ENCODE assay signal across 36 cellular contexts in genomic region chr2:160551259-160551658, GRCh38. TPM values are rescaled to one million over a fixed set of nuclear protein-coding genes. Genes with fewer than 3 reads are reported as not detected.
DNase-seq lines count a peak whose midpoint lies in the region; ATAC-seq and TF ChIP-seq lines count a peak whose summit lies in the region.
"Had no signal": no experiment of that assay in that cellular context is flagged by ENCODE, and none has a peak within 500 bp of the region (broad histone marks: within the 10 kb centered on the region; RNA-seq: fewer than 3 reads in every experiment).

No MANE protein-coding gene starts in this region.

- H3K27me3 Mint-ChIP-seq in dendritic cell treated with granulocyte-macrophage colony-stimulating factor and Interleukin-4, amounts not matched to agents 40 ng/mL and 50 ng/mL, for 4 days, result no peaks in the 10 kb centered on the region
- H3K27me3 Mint-ChIP-seq in T-helper 2 cell treated with Interferon-gamma antibody and Interleukin-4, amounts not matched to agents 5 μg/mL and 100 μg/mL, for 36 hours (ENCODE audit: low read depth), result peaks cover 4% of the 10 kb centered on the region
- H3K27me3 Mint-ChIP-seq: activated naive CD8-positive, alpha-beta T cell treated with anti-CD3 and anti-CD28 coated beads, Interleukin-2, amount 50 U/mL, for 24 hours; activated T-cell treated with anti-CD3 and anti-CD28 coated beads, Interleukin-2, amount 50 U/mL, for 24 hours had no signal

- H3K4me3 Mint-ChIP-seq in dendritic cell treated with granulocyte-macrophage colony-stimulating factor and Interleukin-4, amounts not matched to agents 40 ng/mL and 50 ng/mL, for 4 days, result peak overlapping the region; percentile 66
- no peak overlapping the region for H3K4me3 Mint-ChIP-seq in T-helper 2 cell treated with Interferon-gamma antibody and Interleukin-4, amounts not matched to agents 5 μg/mL and 100 μg/mL, for 36 hours
- H3K4me3 Mint-ChIP-seq: activated CD4-positive, alpha-beta T cell treated with anti-CD3 and anti-CD28 coated beads, Interleukin-2, amount 10 ng/mL, durations not matched to agents 24 days and 14 days; activated naive CD8-positive, alpha-beta T cell treated with anti-CD3 and anti-CD28 coated beads, Interleukin-2, amount 50 U/mL, for 24 hours; activated T-cell treated with anti-CD3 and anti-CD28 coated beads, Interleukin-2, amount 50 U/mL, for 24 hours; nephron progenitor cell had no signal

- peak overlapping the region; percentile 77 for H3K27ac Mint-ChIP-seq in dendritic cell treated with granulocyte-macrophage colony-stimulating factor and Interleukin-4, amounts not matched to agents 40 ng/mL and 50 ng/mL, for 4 days
- H3K27ac Mint-ChIP-seq in T-helper 2 cell treated with Interferon-gamma antibody and Interleukin-4, amounts not matched to agents 5 μg/mL and 100 μg/mL, for 36 hours, result no peak overlapping the region
- H3K27ac Mint-ChIP-seq: activated CD4-positive, alpha-beta T cell treated with anti-CD3 and anti-CD28 coated beads, Interleukin-2, amount 10 ng/mL, durations not matched to agents 24 days and 14 days; activated naive CD8-positive, alpha-beta T cell treated with anti-CD3 and anti-CD28 coated beads, Interleukin-2, amount 50 U/mL, for 24 hours; activated T-cell treated with anti-CD3 and anti-CD28 coated beads, Interleukin-2, amount 50 U/mL, for 24 hours; nephron progenitor cell had no signal

- TF ChIP-seq POLR2A in NB4 (IDR thresholded peaks at IDR 0.05; ENCODE audit: extremely low read depth, insufficient read length), result no peak

- no peak overlapping the region for H3K4me3 ChIP-seq in NB4 (ENCODE audit: low read depth, low read length)
- H3K4me3 ChIP-seq: BLaER1, gastroesophageal sphincter, K562, left ventricle myocardium inferior, mucosa of descending colon, right atrium auricular region, smooth muscle cell, stomach, thyroid gland had no signal

- no peaks in the 10 kb centered on the region for H3K9me3 Mint-ChIP-seq in dendritic cell treated with granulocyte-macrophage colony-stimulating factor and Interleukin-4, amounts not matched to agents 40 ng/mL and 50 ng/mL, for 4 days
- H3K9me3 Mint-ChIP-seq in T-helper 2 cell treated with Interferon-gamma antibody and Interleukin-4, amounts not matched to agents 5 μg/mL and 100 μg/mL, for 36 hours, result no peaks in the 10 kb centered on the region
- H3K9me3 Mint-ChIP-seq: activated T-cell treated with anti-CD3 and anti-CD28 coated beads, Interleukin-2, amount 50 U/mL, for 24 hours had no signal

- peaks cover 25% of the 10 kb centered on the region for H3K4me1 Mint-ChIP-seq in dendritic cell treated with granulocyte-macrophage colony-stimulating factor and Interleukin-4, amounts not matched to agents 40 ng/mL and 50 ng/mL, for 4 days (ENCODE audit: low read depth)
- H3K4me1 Mint-ChIP-seq in T-helper 2 cell treated with Interferon-gamma antibody and Interleukin-4, amounts not matched to agents 5 μg/mL and 100 μg/mL, for 36 hours (ENCODE audit: low read depth), result no peaks in the 10 kb centered on the region
- H3K4me1 Mint-ChIP-seq: nephron progenitor cell had no signal

- intact Hi-C loops in left ventricle myocardium superior (cut with micrococcal nuclease), result no loop called here
- intact Hi-C loops in cardiac septum (cut with DNase I), result no loop called here
- intact Hi-C loops in dendritic cell treated with granulocyte-macrophage colony-stimulating factor and Interleukin-4, amounts not matched to agents 40 ng/mL and 50 ng/mL, for 4 days (cut with micrococcal nuclease), result loop anchor here (5.0 kb wide), 1 partner anchor 366 kb away; no protein-coding TSS in a partner anchor

- DNase-seq in left ventricle myocardium superior (no peak), cardiac septum (ENCODE audit: low spot score) (no peak), NB4 (ENCODE audit: low read depth) (peak; percentile 28), mesenteric fat pad (ENCODE audit: low spot score) (no peak)
- DNase-seq in T-helper 2 cell treated with Interferon-gamma antibody and Interleukin-4, amounts not matched to agents 5 μg/mL and 100 μg/mL, for 36 hours (ENCODE audit: low spot score), result no peak
- DNase-seq: activated CD4-positive, alpha-beta T cell treated with anti-CD3 and anti-CD28 coated beads, Interleukin-2, amount 10 ng/mL, durations not matched to agents 24 days and 14 days; activated gamma-delta T cell; activated naive CD8-positive, alpha-beta T cell treated with anti-CD3 and anti-CD28 coated beads, Interleukin-2, amount 50 U/mL, for 24 hours; activated T-cell treated with anti-CD3 and anti-CD28 coated beads, Interleukin-2, amount 50 U/mL, for 24 hours; central memory CD4-positive, alpha-beta T cell; COR-L47; dermis blood vessel endothelial cell; DMS53; HCEC 1CT; left ventricle myocardium inferior; mucosa of descending colon; NCI-H1048; NCI-H187; NCI-H2171 treated with DMSO at 0.1 percent for 48 hours; NCI-H510A treated with DMSO at 0.1 percent for 48 hours; nephron progenitor cell; NK-92 treated with Interleukin-12 subunit alpha and Interleukin-12 subunit beta, amount 100 ng/mL, for 24 hours; RPMI8226; stimulated activated CD4-positive, alpha-beta T cell treated with anti-CD3 and anti-CD28 coated beads, Interleukin-1b, Interleukin-23, amount 100 ng/mL, for 48 hours; stimulated activated CD8-positive, alpha-beta memory T cell treated with anti-CD3 and anti-CD28 coated beads, Interleukin-4, amount 100 ng/mL, for 48 hours; stomach; thyroid gland; WERI-Rb-1 had no signal

- ATAC-seq in left ventricle myocardium superior (peak; percentile 45), HG02678 (IDR thresholded peaks at IDR 0.05; ENCODE audit: unreplicated experiment) (no peak)
- ATAC-seq: activated naive CD8-positive, alpha-beta T cell treated with anti-CD3 and anti-CD28 coated beads, Interleukin-2, amount 50 U/mL, for 24 hours; gastroesophageal sphincter; K562; mucosa of descending colon; SK-N-SH treated with all-trans-retinoic acid at 6 μM for 48 hours had no signal

- H3K36me3 Mint-ChIP-seq in dendritic cell treated with granulocyte-macrophage colony-stimulating factor and Interleukin-4, amounts not matched to agents 40 ng/mL and 50 ng/mL, for 4 days (ENCODE audit: low read depth), result no peaks in the 10 kb centered on the region
- no peaks in the 10 kb centered on the region for H3K36me3 Mint-ChIP-seq in T-helper 2 cell treated with Interferon-gamma antibody and Interleukin-4, amounts not matched to agents 5 μg/mL and 100 μg/mL, for 36 hours (ENCODE audit: low read depth)

- TF ChIP-seq CTCF in NB4 (IDR thresholded peaks at IDR 0.05; ENCODE audit: low read depth, low read length), result no peak

RNA-seq across cellular contexts. Expression of gene RBMS1, which starts 57.7 kb away (rescaled TPM):
- total RNA-seq in left ventricle myocardium superior (60.8 TPM), cardiac septum (75.3 TPM), mesenteric fat pad (144 TPM)
